ENCODE assay signal across 8 cellular contexts in the genomic region with DNA sequence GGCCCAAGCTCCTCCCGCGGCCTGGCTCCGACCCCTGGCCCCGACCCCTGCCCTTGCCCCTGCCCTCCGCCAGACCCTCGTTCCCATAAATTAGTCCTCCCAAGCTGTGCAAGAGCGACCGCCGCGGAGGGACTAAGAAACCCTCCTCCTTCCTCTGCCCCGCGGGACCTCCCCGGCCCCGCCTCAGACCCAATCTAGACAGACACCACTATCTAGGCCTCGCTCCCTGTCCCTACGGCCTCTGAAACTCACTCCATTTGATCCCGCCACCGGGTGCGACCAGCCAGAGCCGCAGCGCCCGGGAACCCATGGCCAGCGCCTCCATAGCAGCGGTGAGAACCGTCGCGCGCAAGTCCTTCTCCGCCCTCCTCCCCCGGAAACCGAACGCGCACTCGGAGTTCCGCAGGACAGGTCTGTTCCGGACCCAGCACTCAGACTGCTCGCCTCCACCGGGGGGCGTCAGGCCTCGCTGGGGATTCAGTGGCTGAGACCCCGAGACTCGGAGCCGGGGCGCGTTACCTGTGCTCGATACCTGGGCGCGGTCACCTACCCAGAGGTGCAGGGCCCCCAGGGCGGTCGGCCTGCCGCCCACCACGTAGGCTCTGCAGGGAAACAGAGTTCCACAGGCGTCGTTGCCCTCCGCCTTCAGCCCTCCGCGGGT. TPM values are rescaled to one million over a fixed set of nuclear protein-coding genes. Genes with fewer than 3 reads are reported as not detected.
A peak's percentile ranks its signal among the peaks of the same experiment; 100 is the strongest.
DNase-seq lines count a peak whose midpoint lies in the region; ATAC-seq, FAIRE-seq and TF ChIP-seq lines count a peak whose summit lies in the region.

A gene (minus strand): TSS at position 331 of the 661 bp plus-strand sequence. CDS start 6 bp downstream, at position 325.

- H3K9ac ChIP-seq in HepG2 (ENCODE audit: insufficient read depth, low read depth, low read length): peak within 1 kb of the TSS; percentile 95

- H3K4me1 ChIP-seq in HepG2 (ENCODE audit: insufficient read depth, low read length): peaks cover 20% of the 10 kb centered on the region

- 2% methylated on average over 16 of the region's 57 CpGs for WGBS in HepG2 (ENCODE audit: low lambda C conversion rate)

- no peaks in the 10 kb centered on the region for H4K20me1 ChIP-seq in HepG2 (ENCODE audit: insufficient read depth, low read length)

- CTCF ChIA-PET in HepG2 (lab: Yijun Ruan, JAX; ENCODE audit: low intra/inter-chr PET ratio, low total read pairs): interaction anchor here (2.0 to 4.7 kb wide), 4 partner anchors 101 to 1110 kb away, joined by 7 to 41 read pairs (median 22); no protein-coding TSS in a partner anchor

- H3K9me3 ChIP-seq in HepG2 (ENCODE audit: low read length): no peaks in the 10 kb centered on the region

- in situ Hi-C loops in HepG2 (cut with HindIII; ENCODE audit: extremely low pct_ligation_motif_present, low pct_unique_long_range_greater_than_20kb): loop anchor here (5.0 to 10.0 kb wide), 3 partner anchors 100 to 1108 kb away; a partner anchor contains a TSS

- POLR2A ChIA-PET in HepG2 (lab: Yijun Ruan, JAX): interaction anchor here (1.6 to 2.3 kb wide), 2 partner anchors 127 to 128 kb away, joined by 6 to 9 read pairs; a partner anchor contains a TSS

- H3K27me3 Mint-ChIP-seq in dendritic cell treated with granulocyte-macrophage colony-stimulating factor and Interleukin-4, amounts not matched to agents 40 ng/mL and 50 ng/mL, for 4 days: no peaks in the 10 kb centered on the region

- BruUV-seq in HepG2 (replicated peaks; lab: Mats Ljungman, UMichigan): no TSS peak

- peaks cover 4 to 25% of the 10 kb centered on the region in 2 experiments; a peak in 4 of 5 replicates for H3K36me3 ChIP-seq in HepG2 (replicated peaks in 1 of 2; ENCODE audit: control insufficient read depth in 1 of 2, insufficient read depth in 2 of 2, low read length in 2 of 2)

- peaks cover 27% of the 10 kb centered on the region for H3K36me3 Mint-ChIP-seq in dendritic cell treated with granulocyte-macrophage colony-stimulating factor and Interleukin-4, amounts not matched to agents 40 ng/mL and 50 ng/mL, for 4 days (ENCODE audit: low read depth)

- intact Hi-C loops in dendritic cell treated with granulocyte-macrophage colony-stimulating factor and Interleukin-4, amounts not matched to agents 40 ng/mL and 50 ng/mL, for 4 days (cut with micrococcal nuclease): loop anchor here (10.0 kb wide), 1 partner anchor 558 kb away; no protein-coding TSS in a partner anchor
- intact Hi-C loops in HepG2 (cut with micrococcal nuclease; ENCODE audit: unreplicated experiment): loop anchor here (1.0 kb wide), 1 partner anchor 128 kb away; no protein-coding TSS in a partner anchor

- ATAC-seq in GM19328 (IDR thresholded peaks at IDR 0.05; ENCODE audit: unreplicated experiment) (peak; percentile 92), HG03520 (IDR thresholded peaks at IDR 0.05; ENCODE audit: unreplicated experiment) (peak; percentile 92), HepG2 (peak; percentile 97)

- peak; percentile 88 to 95 for TF ChIP-seq POLR2A in HepG2 (IDR thresholded peaks at IDR 0.05; ENCODE audit: insufficient read depth in 1 of 2, low read depth in 2 of 2, low read length in 2 of 2)

- no peaks in the 10 kb centered on the region for H3K9me3 Mint-ChIP-seq in dendritic cell treated with granulocyte-macrophage colony-stimulating factor and Interleukin-4, amounts not matched to agents 40 ng/mL and 50 ng/mL, for 4 days

- peak within 1 kb of the TSS; percentile 79 for H3K4me2 ChIP-seq in HepG2 (ENCODE audit: low read depth, low read length)

- H3K27ac Mint-ChIP-seq in dendritic cell treated with granulocyte-macrophage colony-stimulating factor and Interleukin-4, amounts not matched to agents 40 ng/mL and 50 ng/mL, for 4 days: peak within 1 kb of the TSS; percentile 91

- peak within 1 kb of the TSS; percentile 88 for H3K27ac ChIP-seq in HepG2 (ENCODE audit: extremely low read length, insufficient read depth, low read length)

- no peak for FAIRE-seq in HepG2 (lab: Jason Lieb, UNC)

- peak; percentile 93 for TF ChIP-seq CTCF in HepG2 (CRISPR knock-in tag; IDR thresholded peaks at IDR 0.05)

- no peaks in the 10 kb centered on the region; a peak in 1 of 5 replicates for H3K27me3 ChIP-seq in HepG2 (ENCODE audit: control insufficient read depth in 1 of 2, insufficient read depth in 2 of 2, low read length in 2 of 2)

- H3K4me3 Mint-ChIP-seq in dendritic cell treated with granulocyte-macrophage colony-stimulating factor and Interleukin-4, amounts not matched to agents 40 ng/mL and 50 ng/mL, for 4 days: peak within 1 kb of the TSS; percentile 89

- H3K4me3 ChIP-seq in HepG2 (replicated peaks in 1 of 3; ENCODE audit: insufficient read depth in 1 of 3, low read depth in 2 of 3, low read length in 3 of 3): peak within 1 kb of the TSS; percentile 92 to 99 (median 98)

- H2AFZ ChIP-seq in HepG2 (ENCODE audit: low read length): peak within 1 kb of the TSS; percentile 100

- H3K79me2 ChIP-seq in HepG2 (ENCODE audit: insufficient read depth, low read length): peaks cover 18% of the 10 kb centered on the region

- DNase-seq in C1 segment of cervical spinal cord (lab: John Stamatoyannopoulos, UW) (peak; percentile 20 to 88 (median 76)), NCI-H526 treated with DMSO at 0.1 percent for 48 hours (lab: John Stamatoyannopoulos, UW) (peak; percentile 73), HepG2 (ENCODE audit: low spot score) (peak; percentile 81)
- peak; percentile 83 for DNase-seq in activated CD4-positive, alpha-beta T cell treated with anti-CD3 and anti-CD28 coated beads, Interleukin-2, amount 50 U/mL, for 1 hour
- DNase-seq in stimulated activated CD4-positive, alpha-beta T cell treated with anti-CD3 and anti-CD28 coated beads, Interleukin-4, amount 100 ng/mL, for 1 hour: peak; percentile 88

- TF ChIP-seq EP300 in HepG2 (IDR thresholded peaks at IDR 0.05; ENCODE audit: low read depth in 2 of 2, low read length in 2 of 2) (peak in 1 of 2 experiments; percentile 15; a peak in 2 of 4 replicates), HepG2 (CRISPR knock-in tag; IDR thresholded peaks at IDR 0.05; ENCODE audit: borderline replicate concordance) (0 out of 2 replicates have a peak, but pooled peaks have one; percentile 15)

- peaks cover 11% of the 10 kb centered on the region for H3K4me1 Mint-ChIP-seq in dendritic cell treated with granulocyte-macrophage colony-stimulating factor and Interleukin-4, amounts not matched to agents 40 ng/mL and 50 ng/mL, for 4 days (ENCODE audit: low read depth)

- TF ChIP-seq RAD21 in HepG2 (CRISPR knock-in tag; IDR thresholded peaks at IDR 0.05): peak; percentile 64

TF ChIP-seq in HepG2, 621 proteins besides CTCF, POLR2A, EP300 and RAD21 (continues in another document):
- TF ChIP-seq, protein P1, sequence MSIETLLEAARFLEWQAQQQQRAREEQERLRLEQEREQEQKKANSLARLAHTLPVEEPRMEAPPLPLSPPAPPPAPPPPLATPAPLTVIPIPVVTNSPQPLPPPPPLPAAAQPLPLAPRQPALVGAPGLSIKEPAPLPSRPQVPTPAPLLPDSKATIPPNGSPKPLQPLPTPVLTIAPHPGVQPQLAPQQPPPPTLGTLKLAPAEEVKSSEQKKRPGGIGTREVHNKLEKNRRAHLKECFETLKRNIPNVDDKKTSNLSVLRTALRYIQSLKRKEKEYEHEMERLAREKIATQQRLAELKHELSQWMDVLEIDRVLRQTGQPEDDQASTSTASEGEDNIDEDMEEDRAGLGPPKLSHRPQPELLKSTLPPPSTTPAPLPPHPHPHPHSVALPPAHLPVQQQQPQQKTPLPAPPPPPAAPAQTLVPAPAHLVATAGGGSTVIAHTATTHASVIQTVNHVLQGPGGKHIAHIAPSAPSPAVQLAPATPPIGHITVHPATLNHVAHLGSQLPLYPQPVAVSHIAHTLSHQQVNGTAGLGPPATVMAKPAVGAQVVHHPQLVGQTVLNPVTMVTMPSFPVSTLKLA (IDR thresholded peaks at IDR 0.05): no peak
- TF ChIP-seq ZNF850 (CRISPR knock-in tag; conservative IDR thresholded peaks at IDR 0.05): no peak

RNA-seq across cellular contexts. Expression of the gene that starts here (rescaled TPM):
- 91.2 and 141 TPM in 2 replicates for total RNA-seq in HepG2 (2016; rRNA removed; fragmentation: Illumina TruSeq; extraction: Trizol)
- total RNA-seq in HepG2 (2016; cell fraction: cytosol; rRNA removed; fragmentation: Illumina TruSeq; extraction: Trizol; ENCODE audit: low read depth): 11.9 and 12.5 TPM in 2 replicates
- 88.8 and 142 TPM in 2 replicates for total RNA-seq in HepG2 (2016; cell fraction: insoluble cytoplasmic fraction; rRNA removed; fragmentation: Illumina TruSeq; extraction: Trizol)
- total RNA-seq in HepG2 (2016; cell fraction: membrane; rRNA removed; fragmentation: Illumina TruSeq; extraction: Trizol): 14.3 and 18.5 TPM in 2 replicates
- 33.8 and 40.4 TPM in 2 replicates for total RNA-seq in HepG2 (2016; cell fraction: nucleus; rRNA removed; fragmentation: Illumina TruSeq; extraction: Trizol)
- 19.8 and 29.1 TPM in 2 replicates for polyA plus RNA-seq in HepG2 (2011; rRNA removed)
- 11.8 and 15.2 TPM in 2 replicates for polyA plus RNA-seq in HepG2 (2011; cell fraction: cytosol; rRNA removed)
- polyA plus RNA-seq in HepG2 (2011; cell fraction: nucleus; rRNA removed): 4.5 and 5.4 TPM in 2 replicates
- 27.8 and 42.6 TPM in 2 replicates for polyA plus RNA-seq in HepG2 (2012)
- 7.7 and 8.7 TPM in 2 replicates for polyA plus RNA-seq in HepG2 (2016; cell fraction: cytosol; fragmentation: Illumina TruSeq; extraction: Trizol; ENCODE audit: low read depth)
- polyA plus RNA-seq in HepG2 (2016; cell fraction: insoluble cytoplasmic fraction; fragmentation: Illumina TruSeq; extraction: Trizol; ENCODE audit: low read depth): 109 and 121 TPM in 2 replicates
- polyA plus RNA-seq in HepG2 (2016; cell fraction: membrane; fragmentation: Illumina TruSeq; extraction: Trizol; ENCODE audit: low read depth): 9.3 and 12.6 TPM in 2 replicates
- 31.3 and 36.3 TPM in 2 replicates for polyA plus RNA-seq in HepG2 (2016; cell fraction: nucleus; fragmentation: Illumina TruSeq; extraction: Trizol; ENCODE audit: insufficient read depth, low read depth)
- polyA minus RNA-seq in HepG2 (2011; rRNA and poly(A)+ RNA removed; ENCODE audit: low replicate concordance): 5.1 and 12.3 TPM in 2 replicates
- 11.0 and 11.9 TPM in 2 replicates for polyA minus RNA-seq in HepG2 (2011; cell fraction: cytosol; rRNA and poly(A)+ RNA removed)
- polyA minus RNA-seq in HepG2 (2011; cell fraction: nucleus; rRNA and poly(A)+ RNA removed): 23.2 and 30.5 TPM in 2 replicates

Comparison
In these comparisons a context has a peak if more than half of its experiments do, and no peak if none do; other contexts are left out.
1. Peak in every context shown above with its lines: DNase-seq, ATAC-seq, H3K4me3 ChIP-seq and H3K27ac ChIP-seq.